Comparison of ENCODE assay signal across 14 cellular contexts in genomic region chr2:239630618-239631286, GRCh38.
DNase-seq lines count a peak whose midpoint lies in the region; ATAC-seq and TF ChIP-seq lines count a peak whose summit lies in the region.
"Had no signal": no experiment of that assay in that cellular context is flagged by ENCODE, and none has a peak within 500 bp of the region (broad histone marks: within the 10 kb centered on the region; RNA-seq: fewer than 3 reads in every experiment).

No MANE protein-coding gene starts in this region.

- intact Hi-C loops in Right ventricle myocardium inferior (cut with DNase I) (no loop called here), body of pancreas (cut with DNase I) (no loop called here), uterus (cut with DNase I; ENCODE audit: low total_unique reads) (no loop called here)

- H3K9me3 ChIP-seq in right atrium auricular region: no peaks in the 10 kb centered on the region
- H3K9me3 ChIP-seq in body of pancreas: no peaks in the 10 kb centered on the region
- H3K9me3 ChIP-seq in uterus: no peaks in the 10 kb centered on the region
- no peaks in the 10 kb centered on the region for H3K9me3 ChIP-seq in neural progenitor cell (ENCODE audit: low read depth)
- H3K9me3 ChIP-seq: vagina had no signal

- no peaks in the 10 kb centered on the region for H4K20me1 ChIP-seq in neural progenitor cell (ENCODE audit: low read depth)

- H3K4me3 ChIP-seq in right atrium auricular region (no peak overlapping the region), body of pancreas (no peak overlapping the region), uterus (no peak overlapping the region), neural progenitor cell (no peak overlapping the region)
- H3K4me3 ChIP-seq: vagina had no signal

- no peak overlapping the region for H3K27ac ChIP-seq in right atrium auricular region
- H3K27ac ChIP-seq in body of pancreas: no peak overlapping the region
- H3K27ac ChIP-seq in uterus: peak overlapping the region; percentile 53 to 55
- H3K27ac ChIP-seq in neural progenitor cell: no peak overlapping the region
- H3K27ac ChIP-seq: vagina had no signal

- H3K36me3 Mint-ChIP-seq in activated naive CD8-positive, alpha-beta T cell treated with anti-CD3 and anti-CD28 coated beads, Interleukin-2, amount 50 U/mL, for 24 hours (ENCODE audit: low read depth): no peaks in the 10 kb centered on the region
- no peaks in the 10 kb centered on the region for H3K36me3 Mint-ChIP-seq in neural progenitor cell

- H3K27ac Mint-ChIP-seq in activated naive CD8-positive, alpha-beta T cell treated with anti-CD3 and anti-CD28 coated beads, Interleukin-2, amount 50 U/mL, for 24 hours: no peak overlapping the region
- no peak overlapping the region for H3K27ac Mint-ChIP-seq in neural progenitor cell
- H3K27ac Mint-ChIP-seq: nephron had no signal

- peaks cover 21% of the 10 kb centered on the region for H3K4me1 Mint-ChIP-seq in activated naive CD8-positive, alpha-beta T cell treated with anti-CD3 and anti-CD28 coated beads, Interleukin-2, amount 50 U/mL, for 24 hours
- peaks cover 2% of the 10 kb centered on the region for H3K4me1 Mint-ChIP-seq in neural progenitor cell
- H3K4me1 Mint-ChIP-seq: nephron had no signal

- no peak for DNase-seq in Right ventricle myocardium inferior (ENCODE audit: missing footprints)
- no peak for DNase-seq in right atrium auricular region (ENCODE audit: low spot score)
- no peak for DNase-seq in body of pancreas
- DNase-seq in inferior parietal cortex (ENCODE audit: extremely low spot score): peak; percentile 33
- peak; percentile 68 to 69 for DNase-seq in uterus
- no peak for DNase-seq in activated naive CD8-positive, alpha-beta T cell treated with anti-CD3 and anti-CD28 coated beads, Interleukin-2, amount 50 U/mL, for 24 hours
- DNase-seq in neural progenitor cell (ENCODE audit: low spot score): no peak
- DNase-seq: activated CD4-positive, CD25-positive, alpha-beta regulatory T cell treated with anti-CD3 and anti-CD28 coated beads, Interleukin-2, amount 50 U/mL, for 72 hours; C1 segment of cervical spinal cord; hippocampal formation; NCI-H1417 treated with DMSO at 0.1 percent for 48 hours had no signal

- peak; percentile 60 for ATAC-seq in Right ventricle myocardium inferior
- peak; percentile 18 for ATAC-seq in body of pancreas
- ATAC-seq in activated naive CD8-positive, alpha-beta T cell treated with anti-CD3 and anti-CD28 coated beads, Interleukin-2, amount 50 U/mL, for 24 hours: no peak
- ATAC-seq in HG03025 (IDR thresholded peaks at IDR 0.05; ENCODE audit: low FRiP score, unreplicated experiment): no peak

- H3K4me2 ChIP-seq in neural progenitor cell: no peak overlapping the region

- no peaks in the 10 kb centered on the region for H3K9me3 Mint-ChIP-seq in activated naive CD8-positive, alpha-beta T cell treated with anti-CD3 and anti-CD28 coated beads, Interleukin-2, amount 50 U/mL, for 24 hours
- peaks cover 5% of the 10 kb centered on the region for H3K9me3 Mint-ChIP-seq in neural progenitor cell

- no peaks in the 10 kb centered on the region for H3K79me2 ChIP-seq in neural progenitor cell (ENCODE audit: low read depth)

- no peak overlapping the region for H3K9ac ChIP-seq in neural progenitor cell

- TF ChIP-seq CTCF in right atrium auricular region (IDR thresholded peaks at IDR 0.05) (no peak), body of pancreas (IDR thresholded peaks at IDR 0.05) (no peak), uterus (IDR thresholded peaks at IDR 0.05) (no peak), neural progenitor cell (IDR thresholded peaks at IDR 0.05) (no peak)

- no peaks in the 10 kb centered on the region for H3K4me1 ChIP-seq in right atrium auricular region
- H3K4me1 ChIP-seq in body of pancreas: no peaks in the 10 kb centered on the region
- no peaks in the 10 kb centered on the region for H3K4me1 ChIP-seq in uterus
- H3K4me1 ChIP-seq in neural progenitor cell: no peaks in the 10 kb centered on the region

- H3K4me3 Mint-ChIP-seq in activated naive CD8-positive, alpha-beta T cell treated with anti-CD3 and anti-CD28 coated beads, Interleukin-2, amount 50 U/mL, for 24 hours: no peak overlapping the region
- no peak overlapping the region for H3K4me3 Mint-ChIP-seq in neural progenitor cell
- H3K4me3 Mint-ChIP-seq: nephron had no signal

- no peak overlapping the region for H2AFZ ChIP-seq in neural progenitor cell (replicated peaks)

- H3F3A ChIP-seq in neural progenitor cell (ENCODE audit: low read depth): no peaks in the 10 kb centered on the region

- 56 to 66% methylated on average over 13 of the region's 13 CpGs for WGBS in body of pancreas, 2 donors

- H3K27me3 ChIP-seq in right atrium auricular region (no peaks in the 10 kb centered on the region), body of pancreas (no peaks in the 10 kb centered on the region), uterus (no peaks in the 10 kb centered on the region), neural progenitor cell (no peaks in the 10 kb centered on the region)
- H3K27me3 ChIP-seq: vagina had no signal

- H3K27me3 Mint-ChIP-seq in activated naive CD8-positive, alpha-beta T cell treated with anti-CD3 and anti-CD28 coated beads, Interleukin-2, amount 50 U/mL, for 24 hours: peaks cover 3% of the 10 kb centered on the region
- peaks cover 14% of the 10 kb centered on the region for H3K27me3 Mint-ChIP-seq in neural progenitor cell (ENCODE audit: insufficient read depth, low read depth)

- H3K36me3 ChIP-seq in right atrium auricular region: no peaks in the 10 kb centered on the region
- no peaks in the 10 kb centered on the region for H3K36me3 ChIP-seq in body of pancreas (replicated peaks in 1 of 2; ENCODE audit: insufficient read depth in 1 of 2, low read depth in 2 of 2)
- H3K36me3 ChIP-seq in uterus: no peaks in the 10 kb centered on the region
- H3K36me3 ChIP-seq in neural progenitor cell: no peaks in the 10 kb centered on the region
- H3K36me3 ChIP-seq: vagina had no signal

- TF ChIP-seq POLR2A in body of pancreas (IDR thresholded peaks at IDR 0.05): no peak
- TF ChIP-seq POLR2A in uterus (IDR thresholded peaks at IDR 0.05): no peak

Comparison
In these comparisons a context has a peak if more than half of its experiments do, and no peak if none do; other contexts are left out.
1. ATAC-seq: peak in Right ventricle myocardium inferior (single experiment) and body of pancreas (single experiment); none in activated naive CD8-positive, alpha-beta T cell treated with anti-CD3 and anti-CD28 coated beads, Interleukin-2, amount 50 U/mL, for 24 hours (single experiment) and HG03025 (single experiment).
2. DNase-seq: peak in inferior parietal cortex (single experiment) and uterus (2 of 2); none in Right ventricle myocardium inferior (single experiment), right atrium auricular region (single experiment), body of pancreas (0 of 4), activated naive CD8-positive, alpha-beta T cell treated with anti-CD3 and anti-CD28 coated beads, Interleukin-2, amount 50 U/mL, for 24 hours (single experiment) and neural progenitor cell (single experiment).
3. H3K27ac ChIP-seq: peak in uterus (2 of 2); none in right atrium auricular region (0 of 2), body of pancreas (0 of 4) and neural progenitor cell (single experiment).